17 cellular contexts compared by ENCODE assay signal in genomic region chr6:52919511-52919910, GRCh38. TPM values are rescaled to one million over a fixed set of nuclear protein-coding genes. Genes with fewer than 3 reads are reported as not detected.
"Had no signal": no experiment of that assay in that cellular context is flagged by ENCODE, and none has a peak within 500 bp of the region (broad histone marks: within the 10 kb centered on the region; RNA-seq: fewer than 3 reads in every experiment).

No MANE protein-coding gene starts in this region.

RNA-seq across cellular contexts. Expression of gene GSTA3, which starts 10.0 kb away (rescaled TPM):
- total RNA-seq: activated CD4-positive, alpha-beta T cell treated with anti-CD3 and anti-CD28 coated beads, Interleukin-2, amount 10 ng/mL, durations not matched to agents 7 days and 5 days; activated CD8-positive, alpha-beta memory T cell treated with anti-CD3 and anti-CD28 coated beads, Interleukin-2, amount 10 ng/mL, durations not matched to agents 7 days and 5 days; activated CD8-positive, alpha-beta T cell treated with anti-CD3 and anti-CD28 coated beads for 36 hours; body of pancreas; dermis blood vessel endothelial cell; endothelial cell of umbilical vein; naive thymus-derived CD4-positive, alpha-beta T cell; neural crest cell; occipital lobe; sigmoid colon; SJCRH30; smooth muscle cell; stomach; T-cell; temporal lobe; transverse colon had no signal
- polyA plus RNA-seq: endothelial cell of umbilical vein; immature natural killer cell; naive thymus-derived CD4-positive, alpha-beta T cell; sigmoid colon; smooth muscle cell had no signal
